Comparison of ENCODE assay signal across 1 cellular context in the genomic region with DNA sequence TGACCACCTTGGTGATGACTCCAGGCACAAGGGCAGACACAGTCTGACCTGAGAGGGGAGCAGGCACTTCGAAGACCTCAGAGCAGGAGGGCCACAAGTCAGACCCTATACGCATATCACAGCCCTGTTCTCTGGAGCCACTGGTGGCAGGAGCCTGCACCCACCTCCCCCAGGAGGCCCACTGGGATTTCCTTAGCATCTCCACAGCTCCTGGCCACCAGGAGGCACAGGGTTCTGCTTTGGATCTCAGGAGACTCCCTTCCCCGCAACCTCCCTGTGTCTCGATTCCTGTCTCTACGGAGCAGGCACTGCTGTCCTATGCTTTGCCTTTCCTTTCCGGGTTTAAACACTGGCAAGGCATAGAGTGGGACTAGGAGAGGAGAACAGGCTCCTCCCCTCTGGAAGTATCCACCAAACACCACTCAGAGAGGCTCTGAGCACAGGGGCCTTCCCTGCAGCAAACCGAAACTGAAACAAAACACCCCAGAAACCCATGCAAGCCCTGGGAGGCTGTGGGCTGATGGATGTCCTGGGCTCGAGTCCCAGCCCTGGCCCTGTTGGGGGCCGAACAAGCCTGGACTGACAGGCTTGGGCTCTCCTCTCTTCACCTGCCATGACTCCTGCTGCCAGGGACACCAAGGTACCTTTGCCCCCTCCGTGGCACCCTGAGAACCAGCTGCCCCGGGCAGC.
TF ChIP-seq lines count a peak whose summit lies in the region.

No MANE protein-coding gene starts in this region.

TF ChIP-seq in H1, 55 proteins besides CTCF, POLR2A, EP300 and RAD21 (continued from another document):
- TF ChIP-seq NRF1 (IDR thresholded peaks at IDR 0.05; ENCODE audit: low read depth, low read length) (no peak), SUZ12 (IDR thresholded peaks at IDR 0.05; ENCODE audit: low read length) (no peak), CBX5 (IDR thresholded peaks at IDR 0.05; ENCODE audit: low read depth, low read length) (no peak), TCF12 (IDR thresholded peaks at IDR 0.05; ENCODE audit: low read depth, low read length) (no peak), EZH2 (IDR thresholded peaks at IDR 0.05; ENCODE audit: low read depth, low read length, severe bottlenecking) (no peak)
